Comparison of ENCODE assay signal across 20 cellular contexts in genomic region chr17:18236494-18236893, GRCh38. TPM values are rescaled to one million over a fixed set of nuclear protein-coding genes. Genes with fewer than 3 reads are reported as not detected.
DNase-seq lines count a peak whose midpoint lies in the region; ATAC-seq, FAIRE-seq and TF ChIP-seq lines count a peak whose summit lies in the region.
"Had no signal": no experiment of that assay in that cellular context is flagged by ENCODE, and none has a peak within 500 bp of the region (broad histone marks: within the 10 kb centered on the region; RNA-seq: fewer than 3 reads in every experiment).

No MANE protein-coding gene starts in this region.

- H3K4me2 ChIP-seq in GM23248 (ENCODE audit: unreplicated experiment), result no peak overlapping the region
- H3K4me2 ChIP-seq in astrocyte (ENCODE audit: low read length), result peak overlapping the region; percentile 80
- H3K4me2 ChIP-seq: SK-N-SH had no signal

- H3F3A ChIP-seq in GM23248 (ENCODE audit: insufficient read depth), result no peaks in the 10 kb centered on the region

- intact Hi-C loops in kidney (cut with DNase I), result no loop called here

- H3K4me1 Mint-ChIP-seq in astrocyte (ENCODE audit: low read depth, unreplicated experiment), result peaks cover 6% of the 10 kb centered on the region
- H3K4me1 Mint-ChIP-seq: B cell, H9 had no signal

- no peaks in the 10 kb centered on the region for H4K20me1 ChIP-seq in GM23248 (ENCODE audit: insufficient read depth)
- peaks cover 29% of the 10 kb centered on the region for H4K20me1 ChIP-seq in astrocyte (ENCODE audit: insufficient read depth, low read length)

- no peak overlapping the region for H3K27ac Mint-ChIP-seq in astrocyte (ENCODE audit: unreplicated experiment)
- H3K27ac Mint-ChIP-seq: B cell had no signal

- H3K36me3 Mint-ChIP-seq in astrocyte (ENCODE audit: low read depth, unreplicated experiment), result peaks cover 18% of the 10 kb centered on the region

- no peaks in the 10 kb centered on the region for H3K9me2 ChIP-seq in GM23248 (ENCODE audit: insufficient read depth)
- H3K9me2 ChIP-seq: SK-N-SH had no signal

- H3K4me3 Mint-ChIP-seq in astrocyte (ENCODE audit: unreplicated experiment), result no peak overlapping the region
- H3K4me3 Mint-ChIP-seq: B cell; CD4-positive, alpha-beta memory T cell; H9 had no signal

- H3K27me3 Mint-ChIP-seq in astrocyte (ENCODE audit: low read depth, unreplicated experiment), result no peaks in the 10 kb centered on the region
- H3K27me3 Mint-ChIP-seq: B cell; CD4-positive, alpha-beta memory T cell had no signal

- ATAC-seq in HG03457 (IDR thresholded peaks at IDR 0.05; ENCODE audit: unreplicated experiment), result no peak
- ATAC-seq in HG03354 (IDR thresholded peaks at IDR 0.05; ENCODE audit: poor library complexity, severe bottlenecking, unreplicated experiment), result no peak
- no peak for ATAC-seq in HG02642 (IDR thresholded peaks at IDR 0.05; ENCODE audit: poor library complexity, unreplicated experiment)
- ATAC-seq: K562, Right ventricle myocardium inferior had no signal

- no peak for FAIRE-seq in astrocyte (lab: Jason Lieb, UNC)
- FAIRE-seq in kidney (lab: Jason Lieb, UNC), result no peak
- FAIRE-seq: K562 had no signal

- H3K27me3 ChIP-seq in ACC112 (ENCODE audit: insufficient read depth, low read length), result no peaks in the 10 kb centered on the region
- H3K27me3 ChIP-seq in GM23248 (replicated peaks; ENCODE audit: insufficient read depth), result no peaks in the 10 kb centered on the region
- H3K27me3 ChIP-seq in astrocyte (ENCODE audit: insufficient read depth, low read length), result no peaks in the 10 kb centered on the region

- TF ChIP-seq CTCF in astrocyte (IDR thresholded peaks at IDR 0.05; ENCODE audit: insufficient read depth, low read depth, low read length), result no peak
- TF ChIP-seq CTCF in kidney (IDR thresholded peaks at IDR 0.05; ENCODE audit: borderline replicate concordance, extremely low read depth, insufficient read depth), result no peak

- DNase-seq in GM23248 (no peak), astrocyte (ENCODE audit: low read depth) (no peak), kidney (peak; percentile 58), SK-N-DZ (ENCODE audit: low spot score) (no peak)
- DNase-seq: DND-41; GF-D8; H9; NCI-H1048; NCI-H1694; NCI-H69; NK-92 treated with Interleukin-12 subunit alpha and Interleukin-12 subunit beta, amount 100 ng/mL, for 24 hours; SK-N-SH had no signal

- 94% methylated on average over 18 of the region's 18 CpGs for WGBS in GM23248 (ENCODE audit: low coverage in 1 of 2, low lambda C conversion rate in 2 of 2, missing lambda C conversion rate in 2 of 2), 2 experiments

- H3K36me3 ChIP-seq in ACC112 (ENCODE audit: insufficient read depth, low read length) (no peaks in the 10 kb centered on the region), GM23248 (ENCODE audit: low read depth) (no peaks in the 10 kb centered on the region), astrocyte (ENCODE audit: insufficient read depth, low read length) (no peaks in the 10 kb centered on the region), kidney (ENCODE audit: control insufficient read depth in 1 of 2, insufficient read depth in 2 of 2, low read length in 2 of 2) (peaks cover 3 to 7% of the 10 kb centered on the region in 2 donors)

- H3K79me2 ChIP-seq in ACC112 (ENCODE audit: control insufficient read depth, insufficient read depth, low read length, unreplicated experiment), result no peaks in the 10 kb centered on the region
- H3K79me2 ChIP-seq in GM23248 (ENCODE audit: insufficient read depth), result 0 out of 2 replicates have a peak, but pooled peaks cover under 1% of the 10 kb centered on the region
- peaks cover 7% of the 10 kb centered on the region for H3K79me2 ChIP-seq in astrocyte (ENCODE audit: insufficient read depth, low read length)

- in situ Hi-C loops in GM23248 (cut with MboI), result no loop called here

- H3K9ac ChIP-seq in GM23248, result 0 out of 2 replicates have a peak overlapping the region, but pooled peaks have one; percentile 59
- peak overlapping the region; percentile 75 for H3K9ac ChIP-seq in astrocyte (ENCODE audit: low read length)
- H3K9ac ChIP-seq in kidney (ENCODE audit: low read length in 2 of 2), result no peak overlapping the region
- H3K9ac ChIP-seq: SK-N-SH had no signal

- H3K4me1 ChIP-seq in ACC112 (ENCODE audit: control insufficient read depth, insufficient read depth, low read length, unreplicated experiment) (peaks cover 16% of the 10 kb centered on the region), GM23248 (ENCODE audit: insufficient read depth) (no peaks in the 10 kb centered on the region), astrocyte (ENCODE audit: insufficient read depth, low read length) (peaks cover 17% of the 10 kb centered on the region), kidney (ENCODE audit: control insufficient read depth in 1 of 2, insufficient read depth in 1 of 2, low read depth in 1 of 2, low read length in 2 of 2) (no peaks in the 10 kb centered on the region)

- H3K4me3 ChIP-seq in ACC112 (ENCODE audit: low read depth, low read length), result no peak overlapping the region
- H3K4me3 ChIP-seq in GM23248, result no peak overlapping the region
- H3K4me3 ChIP-seq in astrocyte (ENCODE audit: insufficient read depth, low read depth, low read length), result no peak overlapping the region
- no peak overlapping the region for H3K4me3 ChIP-seq in kidney (ENCODE audit: low read length in 2 of 2)
- H3K4me3 ChIP-seq: K562 had no signal

- peak overlapping the region; percentile 60 for H3K27ac ChIP-seq in ACC112 (ENCODE audit: low read depth, low read length)
- H3K27ac ChIP-seq in GM23248, result no peak overlapping the region; the same call in 1 of the 2 replicates
- H3K27ac ChIP-seq in astrocyte (ENCODE audit: low read depth, low read length), result peak overlapping the region; percentile 79
- no peak overlapping the region for H3K27ac ChIP-seq in kidney (ENCODE audit: low read depth in 2 of 2, low read length in 2 of 2)

- no peaks in the 10 kb centered on the region for H3K9me3 Mint-ChIP-seq in astrocyte (ENCODE audit: unreplicated experiment)
- H3K9me3 Mint-ChIP-seq: H9 had no signal

- H3K9me3 ChIP-seq in GM23248 (ENCODE audit: low read depth) (no peaks in the 10 kb centered on the region), astrocyte (ENCODE audit: insufficient read depth, low read depth, low read length) (no peaks in the 10 kb centered on the region), kidney (ENCODE audit: control insufficient read depth in 1 of 2, low read length in 2 of 2) (no peaks in the 10 kb centered on the region)
- H3K9me3 ChIP-seq: SK-N-SH had no signal

- no peak overlapping the region for H2AFZ ChIP-seq in ACC112 (ENCODE audit: low read length, unreplicated experiment)
- no peak overlapping the region for H2AFZ ChIP-seq in GM23248
- H2AFZ ChIP-seq in astrocyte (ENCODE audit: low read depth, low read length), result no peak overlapping the region

RNA-seq across cellular contexts. Expression of gene LLGL1, which starts 11.1 kb away (rescaled TPM):
- total RNA-seq in GM23248 (2014; rRNA removed; shearing (Covaris generic)), result 37.3 and 40.3 TPM in 2 replicates
- 3.4 and 3.5 TPM in 2 replicates for polyA plus RNA-seq in GM23248 (2016; fragmentation: Nextera tagmentation; extraction: Ambion mirVana)
- total RNA-seq in astrocyte, result 43.5 and 44.6 TPM in 2 replicates
- 13.7 TPM for total RNA-seq in kidney
- 8.0 TPM for polyA plus RNA-seq in kidney (ENCODE audit: insufficient read depth, low read depth, low replicate concordance)
- polyA plus RNA-seq in SK-N-DZ (2014; cell fraction: cytosol; rRNA removed), result 99.4 and 115 TPM in 2 replicates
- 83.2 and 89.5 TPM in 2 replicates for polyA plus RNA-seq in SK-N-DZ (2014; cell fraction: nucleus; rRNA removed)

RNA-seq across cellular contexts. Expression of gene FLII, which starts 22.0 kb away (rescaled TPM):
- 250 and 306 TPM in 2 replicates for total RNA-seq in GM23248 (2014; rRNA removed; shearing (Covaris generic))
- polyA plus RNA-seq in GM23248 (2016; fragmentation: Nextera tagmentation; extraction: Ambion mirVana) (187 TPM in 2 replicates), kidney (ENCODE audit: insufficient read depth, low read depth, low replicate concordance) (139 TPM)
- total RNA-seq in astrocyte (227 and 257 TPM in 2 replicates), kidney (301 TPM)
- 45.9 and 54.5 TPM in 2 replicates for polyA plus RNA-seq in SK-N-DZ (2014; cell fraction: cytosol; rRNA removed)
- polyA plus RNA-seq in SK-N-DZ (2014; cell fraction: nucleus; rRNA removed), result 158 and 200 TPM in 2 replicates

RNA-seq across cellular contexts. Expression of gene MIEF2, which starts 24.0 kb away (rescaled TPM):
- 13.8 and 26.4 TPM in 2 replicates for total RNA-seq in GM23248 (2014; rRNA removed; shearing (Covaris generic))
- polyA plus RNA-seq in GM23248 (2016; fragmentation: Nextera tagmentation; extraction: Ambion mirVana), result 8.8 and 10.0 TPM in 2 replicates
- total RNA-seq in astrocyte, result 11.6 and 14.1 TPM in 2 replicates
- total RNA-seq in kidney, result 25.3 TPM
- 19.3 TPM for polyA plus RNA-seq in kidney (ENCODE audit: insufficient read depth, low read depth, low replicate concordance)
- 10.1 and 19.3 TPM in 2 replicates for polyA plus RNA-seq in SK-N-DZ (2014; cell fraction: cytosol; rRNA removed)
- polyA plus RNA-seq in SK-N-DZ (2014; cell fraction: nucleus; rRNA removed), result 34.9 and 35.8 TPM in 2 replicates

RNA-seq across cellular contexts. Expression of gene ALKBH5, which starts 52.9 kb away (rescaled TPM):
- 152 and 161 TPM in 2 replicates for total RNA-seq in GM23248 (2014; rRNA removed; shearing (Covaris generic))
- polyA plus RNA-seq in GM23248 (2016; fragmentation: Nextera tagmentation; extraction: Ambion mirVana) (81.9 and 85.2 TPM in 2 replicates), kidney (ENCODE audit: insufficient read depth, low read depth, low replicate concordance) (67.1 TPM)
- total RNA-seq in astrocyte (92.6 and 104 TPM in 2 replicates), kidney (94.4 TPM)
- 65.7 and 68.3 TPM in 2 replicates for polyA plus RNA-seq in SK-N-DZ (2014; cell fraction: cytosol; rRNA removed)
- 39.1 and 41.5 TPM in 2 replicates for polyA plus RNA-seq in SK-N-DZ (2014; cell fraction: nucleus; rRNA removed)

Comparison
In these comparisons a context has a peak if more than half of its experiments do, and no peak if none do; other contexts are left out.
1. H3K27ac ChIP-seq: peak in ACC112 (single experiment) and astrocyte (single experiment); none in GM23248 (single experiment) and kidney (0 of 2).
2. H3K9ac ChIP-seq: peak in GM23248 (single experiment) and astrocyte (single experiment); none in kidney (0 of 2).